Comparison of ENCODE assay signal across 1 cellular context in genomic region chr21:15007716-15008296, GRCh38.
TF ChIP-seq lines count a peak whose summit lies in the region.

No MANE protein-coding gene starts in this region.

TF ChIP-seq in IMR-90, 13 proteins besides CTCF, POLR2A, EP300 and RAD21:
- TF ChIP-seq CHD1 (IDR thresholded peaks at IDR 0.05; ENCODE audit: low read depth, low read length) (no peak), FOS (IDR thresholded peaks at IDR 0.05; ENCODE audit: low read depth, low read length) (no peak), BHLHE40 (IDR thresholded peaks at IDR 0.05; ENCODE audit: low read depth, low read length) (no peak), MXI1 (IDR thresholded peaks at IDR 0.05; ENCODE audit: borderline replicate concordance, low read depth, low read length) (no peak), SMC3 (IDR thresholded peaks at IDR 0.05; ENCODE audit: low read depth, low read length) (no peak), ELK1 (IDR thresholded peaks at IDR 0.05; ENCODE audit: borderline replicate concordance, low read depth, low read length) (no peak), RCOR1 (IDR thresholded peaks at IDR 0.05; ENCODE audit: insufficient replicate concordance, low read length) (no peak), CEBPB (IDR thresholded peaks at IDR 0.05; ENCODE audit: low read depth, low read length) (no peak), RFX5 (IDR thresholded peaks at IDR 0.05; ENCODE audit: low read depth, low read length) (no peak), USF2 (IDR thresholded peaks at IDR 0.05; ENCODE audit: low read depth, low read length) (no peak), MAZ (IDR thresholded peaks at IDR 0.05; ENCODE audit: borderline replicate concordance, low read depth, low read length) (no peak)
